ENCODE assay signal across 8 cellular contexts in genomic region chr20:32485126-32485769, GRCh38.
A peak's percentile ranks its signal among the peaks of the same experiment; 100 is the strongest.
DNase-seq lines count a peak whose midpoint lies in the region; ATAC-seq and TF ChIP-seq lines count a peak whose summit lies in the region.

No MANE protein-coding gene starts in this region.

- no peaks in the 10 kb centered on the region for H3K9me3 Mint-ChIP-seq in natural killer cell

- TF ChIP-seq CTCF in AG09319 (IDR thresholded peaks at IDR 0.05; ENCODE audit: low read depth, low read length) (peak; percentile 88), Peyer's patch (IDR thresholded peaks at IDR 0.05) (peak; percentile 74 to 85 (median 77)), natural killer cell (IDR thresholded peaks at IDR 0.05) (peak; percentile 74)

- H3K36me3 ChIP-seq in KOPT-K1 (ENCODE audit: insufficient read depth, low read length): peaks cover 6% of the 10 kb centered on the region; the same call in 1 of the 2 replicates
- H3K36me3 ChIP-seq in Peyer's patch: no peaks in the 10 kb centered on the region

- DNase-seq in AG09319 (ENCODE audit: extremely low read depth, low read depth): peak; percentile 56
- peak; percentile 81 to 95 (median 83) for DNase-seq in Peyer's patch
- DNase-seq in activated T-cell treated with anti-CD3 and anti-CD28 coated beads, Interleukin-2, amount 50 U/mL, for 48 hours: peak; percentile 81 to 85
- peak; percentile 79 for DNase-seq in fibroblast of gingiva (ENCODE audit: low read depth)
- peak; percentile 72 for DNase-seq in natural killer cell
- DNase-seq in stimulated activated naive CD4-positive, alpha-beta T cell (lab: John Stamatoyannopoulos, UW): peak; percentile 68 to 92 (median 85)

- peaks cover 0 to 38% (median 6%) of the 10 kb centered on the region in 4 donors for H3K4me1 ChIP-seq in Peyer's patch

- H3K4me3 ChIP-seq in Peyer's patch: peak overlapping the region; percentile 75 to 92 (median 84)

- H3K27me3 Mint-ChIP-seq in natural killer cell (ENCODE audit: low read depth in 2 of 2): no peaks in the 10 kb centered on the region

- ATAC-seq in GM19035 (IDR thresholded peaks at IDR 0.05; ENCODE audit: unreplicated experiment): peak; percentile 63
- peak; percentile 79 to 87 (median 79) for ATAC-seq in natural killer cell

- TF ChIP-seq POLR2A in Peyer's patch (IDR thresholded peaks at IDR 0.05): no peak

- intact Hi-C loops in natural killer cell (cut with micrococcal nuclease): loop anchor here (5.0 to 10.0 kb wide), 3 partner anchors 50 to 210 kb away; partner anchors contain the start of genes ASXL1 and KIF3B

- peaks cover 45 to 59% of the 10 kb centered on the region in 2 donors for H3K4me1 Mint-ChIP-seq in natural killer cell

- H3K27ac ChIP-seq in KOPT-K1 (ENCODE audit: low read depth, low read length, poor library complexity, severe bottlenecking) (peak overlapping the region; percentile 95), Peyer's patch (peak overlapping the region in 3 of 4 donors; percentile 88 to 95 (median 93))

- H3K9me3 ChIP-seq in KOPT-K1 (ENCODE audit: insufficient read depth, low read length, poor library complexity, severe bottlenecking) (peaks cover 6% of the 10 kb centered on the region), Peyer's patch (no peaks in the 10 kb centered on the region)

- H3K27me3 ChIP-seq in Peyer's patch: no peaks in the 10 kb centered on the region

- peak overlapping the region; percentile 97 for H3K4me3 Mint-ChIP-seq in natural killer cell

- H3K36me3 Mint-ChIP-seq in natural killer cell: no peaks in the 10 kb centered on the region

- peak overlapping the region; percentile 88 to 91 for H3K27ac Mint-ChIP-seq in natural killer cell

Comparison
In these comparisons a context has a peak if more than half of its experiments do, and no peak if none do; other contexts are left out.
1. Peak in every context shown above with its lines: DNase-seq, ATAC-seq, H3K4me3 ChIP-seq and H3K27ac ChIP-seq.